ENCODE assay signal across 9 cellular contexts in the genomic region with DNA sequence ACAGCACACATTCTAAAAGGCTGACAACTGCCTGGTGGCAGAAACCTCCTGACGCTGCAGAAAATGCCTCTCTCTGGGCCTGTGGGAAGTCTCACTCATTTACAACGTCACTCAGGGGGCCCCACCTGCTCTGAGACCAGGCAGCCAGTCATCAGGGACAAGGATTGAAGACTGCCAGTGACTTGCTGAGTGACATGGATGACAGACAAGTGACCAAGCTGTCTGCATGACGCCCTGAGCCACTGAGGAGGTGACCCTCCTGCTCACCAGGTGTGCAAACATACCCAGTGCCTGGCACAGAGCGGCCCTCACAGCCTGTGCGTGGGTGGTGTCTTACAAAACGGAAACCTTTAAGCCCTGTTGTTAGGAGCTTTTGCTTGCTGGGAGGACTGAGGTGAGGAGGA.
DNase-seq lines count a peak whose midpoint lies in the region; ATAC-seq and TF ChIP-seq lines count a peak whose summit lies in the region.
"Had no signal": no experiment of that assay in that cellular context is flagged by ENCODE, and none has a peak within 500 bp of the region (broad histone marks: within the 10 kb centered on the region; RNA-seq: fewer than 3 reads in every experiment).

No MANE protein-coding gene starts in this region.

- H3K27me3 ChIP-seq in smooth muscle cell (ENCODE audit: low read depth), result no peaks in the 10 kb centered on the region

- no peak overlapping the region for H2AFZ ChIP-seq in smooth muscle cell (ENCODE audit: low read depth)

- 73% methylated on average over 6 of the region's 6 CpGs for WGBS in smooth muscle cell (ENCODE audit: low lambda C conversion rate)

- no peak overlapping the region for H3K4me3 ChIP-seq in smooth muscle cell

- peak overlapping the region; percentile 62 for H3K27ac Mint-ChIP-seq in activated T-cell treated with anti-CD3 and anti-CD28 coated beads, Interleukin-2, amount 50 U/mL, for 72 hours
- H3K27ac Mint-ChIP-seq: activated B cell treated with CpG ODN at 0.5 μM for 24 hours had no signal

- peaks cover 41% of the 10 kb centered on the region for H3K4me1 Mint-ChIP-seq in activated T-cell treated with anti-CD3 and anti-CD28 coated beads, Interleukin-2, amount 50 U/mL, for 72 hours (ENCODE audit: low read depth)

- H3K4me3 Mint-ChIP-seq in activated T-cell treated with anti-CD3 and anti-CD28 coated beads, Interleukin-2, amount 50 U/mL, for 72 hours, result peak overlapping the region; percentile 58 to 72
- H3K4me3 Mint-ChIP-seq: activated B cell treated with CpG ODN at 0.5 μM for 24 hours had no signal

- no peak for TF ChIP-seq CTCF in smooth muscle cell (IDR thresholded peaks at IDR 0.05; ENCODE audit: borderline replicate concordance, insufficient read depth, poor library complexity, severe bottlenecking)

- H3K36me3 ChIP-seq in smooth muscle cell (ENCODE audit: low read depth), result no peaks in the 10 kb centered on the region

- H3K4me2 ChIP-seq in smooth muscle cell, result no peak overlapping the region

- H3K27me3 Mint-ChIP-seq in activated T-cell treated with anti-CD3 and anti-CD28 coated beads, Interleukin-2, amount 50 U/mL, for 72 hours (ENCODE audit: low read depth), result no peaks in the 10 kb centered on the region

- H3K9me3 ChIP-seq in smooth muscle cell (replicated peaks; ENCODE audit: low read depth), result no peaks in the 10 kb centered on the region

- no peaks in the 10 kb centered on the region for H3K4me1 ChIP-seq in smooth muscle cell (ENCODE audit: low read depth)

- H3K9ac ChIP-seq in smooth muscle cell (ENCODE audit: low read depth), result no peak overlapping the region

- no peaks in the 10 kb centered on the region for H3K9me3 Mint-ChIP-seq in activated T-cell treated with anti-CD3 and anti-CD28 coated beads, Interleukin-2, amount 50 U/mL, for 72 hours
- H3K9me3 Mint-ChIP-seq: activated B cell treated with CpG ODN at 0.5 μM for 24 hours had no signal

- no peaks in the 10 kb centered on the region for H3K79me2 ChIP-seq in smooth muscle cell (ENCODE audit: low read depth)

- DNase-seq in NCI-H187 treated with DMSO at 0.1 percent for 48 hours (lab: John Stamatoyannopoulos, UW) (peak; percentile 36), smooth muscle cell (lab: John Stamatoyannopoulos, UW; ENCODE audit: unreplicated experiment) (no peak), amygdala (lab: John Stamatoyannopoulos, UW) (no peak)
- peak; percentile 64 to 68 for DNase-seq in activated T-cell treated with anti-CD3 and anti-CD28 coated beads, Interleukin-2, amount 50 U/mL, for 72 hours
- DNase-seq in stimulated activated CD4-positive, alpha-beta T cell treated with anti-CD3 and anti-CD28 coated beads, Interleukin-15, amount 100 ng/mL, for 48 hours (ENCODE audit: low read depth in 2 of 2), result peak; percentile 51 to 58
- DNase-seq: activated B cell treated with CpG ODN at 0.5 μM for 24 hours had no signal

- no peaks in the 10 kb centered on the region for H4K20me1 ChIP-seq in smooth muscle cell (ENCODE audit: low read depth)

- H3K27ac ChIP-seq in smooth muscle cell (ENCODE audit: low read depth), result no peak overlapping the region

- H3K36me3 Mint-ChIP-seq in activated T-cell treated with anti-CD3 and anti-CD28 coated beads, Interleukin-2, amount 50 U/mL, for 72 hours (ENCODE audit: insufficient read depth in 2 of 2), result peaks cover 0 to 1% of the 10 kb centered on the region in 2 donors

- H3F3A ChIP-seq in smooth muscle cell (ENCODE audit: low read depth), result no peaks in the 10 kb centered on the region

- ATAC-seq in GM18498 (IDR thresholded peaks at IDR 0.05; ENCODE audit: unreplicated experiment) (peak; percentile 75), HG02852 (IDR thresholded peaks at IDR 0.05; ENCODE audit: unreplicated experiment) (no peak), HG02610 (IDR thresholded peaks at IDR 0.05; ENCODE audit: unreplicated experiment) (no peak)
- ATAC-seq in activated T-cell treated with anti-CD3 and anti-CD28 coated beads, Interleukin-2, amount 50 U/mL, for 72 hours (replicated peaks in 1 of 2), result peak; percentile 89 to 90

Comparison
In these comparisons a context has a peak if more than half of its experiments do, and no peak if none do; other contexts are left out.
1. ATAC-seq: peak in GM18498 (single experiment) and activated T-cell treated with anti-CD3 and anti-CD28 coated beads, Interleukin-2, amount 50 U/mL, for 72 hours (2 of 2); none in HG02852 (single experiment) and HG02610 (single experiment).
2. DNase-seq: peak in NCI-H187 treated with DMSO at 0.1 percent for 48 hours (single experiment), activated T-cell treated with anti-CD3 and anti-CD28 coated beads, Interleukin-2, amount 50 U/mL, for 72 hours (2 of 2) and stimulated activated CD4-positive, alpha-beta T cell treated with anti-CD3 and anti-CD28 coated beads, Interleukin-15, amount 100 ng/mL, for 48 hours (2 of 2); none in smooth muscle cell (single experiment) and amygdala (0 of 56).